8 cellular contexts compared by ENCODE assay signal in the genomic region with DNA sequence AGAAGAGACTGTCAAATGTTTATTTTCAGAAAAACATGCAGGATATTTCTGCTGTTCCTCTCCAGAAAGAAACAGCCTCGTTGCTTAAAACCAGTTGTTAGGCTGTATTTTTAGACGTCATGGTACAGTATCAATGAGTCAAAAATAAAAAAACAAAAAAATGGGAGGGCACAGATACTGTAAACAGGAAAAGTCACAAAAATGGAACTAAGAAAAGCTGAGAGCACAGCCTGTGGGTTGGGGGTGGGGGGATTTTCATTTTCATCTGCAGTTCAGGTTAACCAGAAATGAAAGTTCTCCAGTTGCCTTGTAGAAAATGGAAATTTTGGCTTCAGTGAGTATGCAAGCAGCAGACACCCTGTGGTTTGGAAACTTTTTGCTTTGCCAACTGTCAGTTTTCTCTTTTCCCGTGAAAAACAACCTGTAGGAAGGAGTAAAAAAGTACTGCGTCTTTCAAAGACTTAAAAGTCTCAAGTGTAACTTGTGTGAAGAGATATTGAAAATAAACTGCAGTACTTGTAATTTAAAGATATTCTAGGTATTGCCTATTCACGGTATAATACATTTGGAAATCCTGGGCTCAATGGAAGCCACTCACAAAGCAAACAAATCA.
DNase-seq lines count a peak whose midpoint lies in the region; ATAC-seq and TF ChIP-seq lines count a peak whose summit lies in the region.

No MANE protein-coding gene starts in this region.

- ATAC-seq in GM21786 (IDR thresholded peaks at IDR 0.05; ENCODE audit: unreplicated experiment) = peak; percentile 80
- ATAC-seq in effector memory CD8-positive, alpha-beta T cell (replicated peaks) = peak; percentile 86
- ATAC-seq in stimulated activated naive CD8-positive, alpha-beta T cell treated with anti-CD3 and anti-CD28 coated beads, Interleukin-15, Interleukin-2, amounts not matched to agents 100 U/mL and 50 U/mL, for 24 hours = peak; percentile 79

- H3K9me3 Mint-ChIP-seq in effector memory CD8-positive, alpha-beta T cell = no peaks in the 10 kb centered on the region

- in situ Hi-C loops in GM13977 (cut with MboI; ENCODE audit: low pct_unique_long_range_greater_than_20kb, low sequenced_read_pairs, unreplicated experiment) = loop anchor here (10.0 kb wide), 1 partner anchor 98 kb away; no protein-coding TSS in a partner anchor

- H3K4me3 Mint-ChIP-seq in effector memory CD8-positive, alpha-beta T cell = peak overlapping the region; percentile 50 to 57

- DNase-seq in GM13977 (ENCODE audit: low spot score) (peak; percentile 51), OCI-M1 (lab: John Stamatoyannopoulos, UW) (peak; percentile 55), hypothalamus (lab: John Stamatoyannopoulos, UW) (no peak), islet precursor cell (no peak), activated gamma-delta T cell treated with Interleukin-2 at 50 U/mL for 16 hours (no peak)
- DNase-seq in effector memory CD8-positive, alpha-beta T cell = peak in 1 of 3 experiments; percentile 3
- DNase-seq in stimulated activated naive CD8-positive, alpha-beta T cell treated with anti-CD3 and anti-CD28 coated beads, Interleukin-15, Interleukin-2, amounts not matched to agents 100 U/mL and 50 U/mL, for 24 hours = peak; percentile 54

- no peak for TF ChIP-seq CTCF in GM13977 (IDR thresholded peaks at IDR 0.05; ENCODE audit: extremely low read depth, insufficient read depth, missing control alignments)

- peaks cover 19 to 27% of the 10 kb centered on the region in 2 donors for H3K4me1 Mint-ChIP-seq in effector memory CD8-positive, alpha-beta T cell (ENCODE audit: low read depth in 2 of 2)

- no peaks in the 10 kb centered on the region for H3K27me3 Mint-ChIP-seq in effector memory CD8-positive, alpha-beta T cell

- peaks cover 3% of the 10 kb centered on the region for H3K36me3 Mint-ChIP-seq in effector memory CD8-positive, alpha-beta T cell (ENCODE audit: insufficient read depth)

- peak overlapping the region; percentile 76 to 83 for H3K27ac Mint-ChIP-seq in effector memory CD8-positive, alpha-beta T cell

Comparison
In these comparisons a context has a peak if more than half of its experiments do, and no peak if none do; other contexts are left out.
1. DNase-seq: peak in GM13977 (single experiment), OCI-M1 (single experiment) and stimulated activated naive CD8-positive, alpha-beta T cell treated with anti-CD3 and anti-CD28 coated beads, Interleukin-15, Interleukin-2, amounts not matched to agents 100 U/mL and 50 U/mL, for 24 hours (single experiment); none in hypothalamus (0 of 51), islet precursor cell (single experiment) and activated gamma-delta T cell treated with Interleukin-2 at 50 U/mL for 16 hours (single experiment).
2. Peak in every context shown above with its lines, with median percentiles within 50 percentile points of each other: ATAC-seq.